ENCODE assay signal across 12 cellular contexts in the genomic region with DNA sequence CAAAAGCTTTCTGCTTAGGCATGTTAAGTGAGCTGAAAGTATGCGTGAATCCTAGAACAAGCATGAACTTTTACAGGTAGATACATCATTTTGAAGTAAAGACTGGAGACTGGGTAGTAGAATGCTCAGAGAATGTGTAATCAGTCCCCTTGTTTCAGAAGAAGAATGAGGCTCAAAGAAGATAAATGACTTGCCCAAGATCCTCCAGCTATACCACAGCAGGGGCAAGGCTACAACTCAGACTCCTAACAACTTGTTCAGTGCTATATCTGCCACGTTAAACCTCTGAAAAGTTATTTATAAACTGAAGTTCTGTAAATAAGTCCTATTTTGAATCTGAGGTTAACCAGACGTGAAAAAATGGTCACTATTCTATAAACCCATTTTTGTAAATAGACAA.
DNase-seq lines count a peak whose midpoint lies in the region; ATAC-seq lines count a peak whose summit lies in the region.
"Had no signal": no experiment of that assay in that cellular context is flagged by ENCODE, and none has a peak within 500 bp of the region (broad histone marks: within the 10 kb centered on the region; RNA-seq: fewer than 3 reads in every experiment).

No MANE protein-coding gene starts in this region.

- ATAC-seq in HG03196 (IDR thresholded peaks at IDR 0.05; ENCODE audit: unreplicated experiment) (peak; percentile 31), GM18870 (IDR thresholded peaks at IDR 0.05; ENCODE audit: unreplicated experiment) (no peak), GM21447 (IDR thresholded peaks at IDR 0.05; ENCODE audit: unreplicated experiment) (no peak)
- peak; percentile 41 for ATAC-seq in activated naive CD8-positive, alpha-beta T cell treated with anti-CD3 and anti-CD28 coated beads, Interleukin-2, amount 50 U/mL, for 24 hours
- ATAC-seq: heart right ventricle, Right ventricle myocardium inferior had no signal

- H3K4me1 Mint-ChIP-seq in activated naive CD4-positive, alpha-beta T cell treated with anti-CD3 and anti-CD28 coated beads, Interleukin-2, amount 10 ng/mL, durations not matched to agents 7 days and 5 days: peaks cover 42% of the 10 kb centered on the region
- peaks cover 95% of the 10 kb centered on the region for H3K4me1 Mint-ChIP-seq in activated naive CD8-positive, alpha-beta T cell treated with anti-CD3 and anti-CD28 coated beads, Interleukin-2, amount 50 U/mL, for 24 hours

- peaks cover 80% of the 10 kb centered on the region for H3K36me3 Mint-ChIP-seq in activated naive CD4-positive, alpha-beta T cell treated with anti-CD3 and anti-CD28 coated beads, Interleukin-2, amount 10 ng/mL, durations not matched to agents 7 days and 5 days
- H3K36me3 Mint-ChIP-seq in activated naive CD8-positive, alpha-beta T cell treated with anti-CD3 and anti-CD28 coated beads, Interleukin-2, amount 50 U/mL, for 24 hours (ENCODE audit: low read depth): no peaks in the 10 kb centered on the region

- H3K4me3 Mint-ChIP-seq in activated naive CD4-positive, alpha-beta T cell treated with anti-CD3 and anti-CD28 coated beads, Interleukin-2, amount 10 ng/mL, durations not matched to agents 7 days and 5 days: peak overlapping the region; percentile 98
- H3K4me3 Mint-ChIP-seq in activated naive CD8-positive, alpha-beta T cell treated with anti-CD3 and anti-CD28 coated beads, Interleukin-2, amount 50 U/mL, for 24 hours: peak overlapping the region; percentile 85
- H3K4me3 Mint-ChIP-seq: nephron progenitor cell had no signal

- no peak for DNase-seq in activated naive CD4-positive, alpha-beta T cell treated with anti-CD3 and anti-CD28 coated beads, Interleukin-2, amount 10 ng/mL, durations not matched to agents 7 days and 5 days
- no peak for DNase-seq in activated naive CD4-positive, alpha-beta T cell (lab: John Stamatoyannopoulos, UW)
- DNase-seq in activated naive CD8-positive, alpha-beta T cell treated with anti-CD3 and anti-CD28 coated beads, Interleukin-2, amount 50 U/mL, for 24 hours: no peak
- no peak for DNase-seq in GDM1 (lab: John Stamatoyannopoulos, UW)
- no peak for DNase-seq in NCI-H146 (lab: John Stamatoyannopoulos, UW)
- DNase-seq: heart right ventricle; nephron progenitor cell; stimulated activated CD4-positive, alpha-beta T cell treated with anti-CD3 and anti-CD28 coated beads, Interleukin-4, amount 100 ng/mL, for 24 hours had no signal

- H3K27me3 Mint-ChIP-seq in activated naive CD4-positive, alpha-beta T cell treated with anti-CD3 and anti-CD28 coated beads, Interleukin-2, amount 10 ng/mL, durations not matched to agents 7 days and 5 days: peaks cover 4% of the 10 kb centered on the region
- H3K27me3 Mint-ChIP-seq in activated naive CD8-positive, alpha-beta T cell treated with anti-CD3 and anti-CD28 coated beads, Interleukin-2, amount 50 U/mL, for 24 hours: no peaks in the 10 kb centered on the region

- H3K9me3 Mint-ChIP-seq in activated naive CD4-positive, alpha-beta T cell treated with anti-CD3 and anti-CD28 coated beads, Interleukin-2, amount 10 ng/mL, durations not matched to agents 7 days and 5 days: no peaks in the 10 kb centered on the region
- no peaks in the 10 kb centered on the region for H3K9me3 Mint-ChIP-seq in activated naive CD8-positive, alpha-beta T cell treated with anti-CD3 and anti-CD28 coated beads, Interleukin-2, amount 50 U/mL, for 24 hours
- H3K9me3 Mint-ChIP-seq: nephron progenitor cell had no signal

- CTCF ChIA-PET in activated naive CD4-positive, alpha-beta T cell treated with anti-CD3 and anti-CD28 coated beads, Interleukin-2, amount 10 ng/mL, durations not matched to agents 7 days and 5 days (lab: Charles Lee): interaction anchor here (0.8 to 8.0 kb wide), 21 partner anchors 8 to 94 kb away, joined by 3 to 176 read pairs (median 7); no protein-coding TSS in a partner anchor

- H3K27ac Mint-ChIP-seq in activated naive CD4-positive, alpha-beta T cell treated with anti-CD3 and anti-CD28 coated beads, Interleukin-2, amount 10 ng/mL, durations not matched to agents 7 days and 5 days: peak overlapping the region; percentile 99
- H3K27ac Mint-ChIP-seq in activated naive CD8-positive, alpha-beta T cell treated with anti-CD3 and anti-CD28 coated beads, Interleukin-2, amount 50 U/mL, for 24 hours: peak overlapping the region; percentile 94
- H3K27ac Mint-ChIP-seq: nephron progenitor cell had no signal

Comparison
In these comparisons a context has a peak if more than half of its experiments do, and no peak if none do; other contexts are left out.
1. ATAC-seq: peak in HG03196 (single experiment) and activated naive CD8-positive, alpha-beta T cell treated with anti-CD3 and anti-CD28 coated beads, Interleukin-2, amount 50 U/mL, for 24 hours (single experiment); none in GM18870 (single experiment) and GM21447 (single experiment).